Comparison of ENCODE assay signal across 24 cellular contexts in the genomic region with DNA sequence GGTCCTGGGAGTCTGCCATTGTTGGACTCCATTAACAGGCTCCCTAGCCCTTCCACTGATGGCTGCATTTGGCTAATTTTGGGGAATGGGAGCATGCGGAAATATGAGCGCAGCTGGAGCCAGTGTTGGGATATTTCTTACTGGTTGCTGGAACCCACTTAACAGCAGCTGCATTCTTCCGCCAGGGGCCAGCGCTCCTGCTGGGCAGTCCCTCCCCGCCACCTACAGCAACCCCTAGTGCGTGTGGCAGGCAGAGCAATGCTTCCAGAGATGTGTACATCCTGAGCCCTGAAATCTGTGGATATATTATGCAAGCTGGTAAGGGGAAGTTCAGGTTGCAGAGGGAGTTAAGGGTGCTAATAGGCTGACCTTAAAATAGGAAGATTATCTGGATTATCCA. TPM values are rescaled to one million over a fixed set of nuclear protein-coding genes. Genes with fewer than 3 reads are reported as not detected.
"Had no signal": no experiment of that assay in that cellular context is flagged by ENCODE, and none has a peak within 500 bp of the region (broad histone marks: within the 10 kb centered on the region; RNA-seq: fewer than 3 reads in every experiment).

No MANE protein-coding gene starts in this region.

- H3K4me3 Mint-ChIP-seq: activated naive CD8-positive, alpha-beta T cell treated with anti-CD3 and anti-CD28 coated beads, Interleukin-2, amount 10 ng/mL, durations not matched to agents 7 days and 5 days; activated T-helper 1 cell treated with anti-CD3 and anti-CD28 coated beads, Interleukin-12 subunit alpha, Interleukin-12 subunit beta, Interleukin-2, Interleukin-4 antibody, amounts not matched to agents 30 ng/mL and 10 ng/mL and 1 ng/mL, durations not matched to agents 14 hours and 24 hours and 36 hours; central memory CD8-positive, alpha-beta T cell; natural killer cell treated with Interleukin-12 subunit alpha and Interleukin-12 subunit beta and Interleukin-15 and Interleukin-18, amount 100 ng/mL, for 72 hours; stimulated activated effector memory CD8-positive, alpha-beta T cell treated with anti-CD3 and anti-CD28 coated beads, Interleukin-12 subunit alpha, Interleukin-12 subunit beta, amount 100 ng/mL, for 72 hours had no signal

- H3K36me3 ChIP-seq: brain microvascular endothelial cell, esophagus muscularis mucosa, prostate gland, spleen had no signal

- H3K9me3 Mint-ChIP-seq: activated naive CD8-positive, alpha-beta T cell treated with anti-CD3 and anti-CD28 coated beads, Interleukin-2, amount 10 ng/mL, durations not matched to agents 7 days and 5 days; activated T-helper 1 cell treated with anti-CD3 and anti-CD28 coated beads, Interleukin-12 subunit alpha, Interleukin-12 subunit beta, Interleukin-2, Interleukin-4 antibody, amounts not matched to agents 30 ng/mL and 10 ng/mL and 1 ng/mL, durations not matched to agents 14 hours and 24 hours and 36 hours; central memory CD8-positive, alpha-beta T cell; natural killer cell treated with Interleukin-12 subunit alpha and Interleukin-12 subunit beta and Interleukin-15 and Interleukin-18, amount 100 ng/mL, for 72 hours; stimulated activated effector memory CD8-positive, alpha-beta T cell treated with anti-CD3 and anti-CD28 coated beads, Interleukin-12 subunit alpha, Interleukin-12 subunit beta, amount 100 ng/mL, for 72 hours had no signal

- ATAC-seq: natural killer cell treated with Interleukin-12 subunit alpha and Interleukin-12 subunit beta and Interleukin-15 and Interleukin-18, amount 100 ng/mL, for 72 hours; sciatic nerve; stimulated activated effector memory CD8-positive, alpha-beta T cell treated with anti-CD3 and anti-CD28 coated beads, Interleukin-12 subunit alpha, Interleukin-12 subunit beta, amount 100 ng/mL, for 72 hours had no signal

- H3K27ac ChIP-seq: brain microvascular endothelial cell, coronary artery, esophagus muscularis mucosa, prostate gland, spleen had no signal

- H3K27me3 ChIP-seq: brain microvascular endothelial cell had no signal

- H3K27ac Mint-ChIP-seq: activated naive CD8-positive, alpha-beta T cell treated with anti-CD3 and anti-CD28 coated beads, Interleukin-2, amount 10 ng/mL, durations not matched to agents 7 days and 5 days; activated T-helper 1 cell treated with anti-CD3 and anti-CD28 coated beads, Interleukin-12 subunit alpha, Interleukin-12 subunit beta, Interleukin-2, Interleukin-4 antibody, amounts not matched to agents 30 ng/mL and 10 ng/mL and 1 ng/mL, durations not matched to agents 14 hours and 24 hours and 36 hours; natural killer cell treated with Interleukin-12 subunit alpha and Interleukin-12 subunit beta and Interleukin-15 and Interleukin-18, amount 100 ng/mL, for 72 hours; stimulated activated effector memory CD8-positive, alpha-beta T cell treated with anti-CD3 and anti-CD28 coated beads, Interleukin-12 subunit alpha, Interleukin-12 subunit beta, amount 100 ng/mL, for 72 hours had no signal

- H3K4me1 Mint-ChIP-seq: activated naive CD8-positive, alpha-beta T cell treated with anti-CD3 and anti-CD28 coated beads, Interleukin-2, amount 10 ng/mL, durations not matched to agents 7 days and 5 days; central memory CD8-positive, alpha-beta T cell; stimulated activated effector memory CD8-positive, alpha-beta T cell treated with anti-CD3 and anti-CD28 coated beads, Interleukin-12 subunit alpha, Interleukin-12 subunit beta, amount 100 ng/mL, for 72 hours had no signal

- DNase-seq: activated CD4-positive, alpha-beta T cell treated with anti-CD3 and anti-CD28 coated beads, Interleukin-2, amount 50 U/mL, for 1 hour; activated naive CD4-positive, alpha-beta T cell; activated naive CD8-positive, alpha-beta T cell treated with anti-CD3 and anti-CD28 coated beads, Interleukin-2, amount 10 ng/mL, durations not matched to agents 7 days and 5 days; anterior cingulate cortex; brain microvascular endothelial cell; hippocampal formation; kidney glomerular epithelial cell; mesenchymal stem cell; spleen; T-helper 2 cell had no signal

- H3K4me3 ChIP-seq: coronary artery, esophagus muscularis mucosa, prostate gland, spleen had no signal

- H3K9me3 ChIP-seq: esophagus muscularis mucosa, prostate gland, spleen had no signal

- H3K4me1 ChIP-seq: esophagus muscularis mucosa, prostate gland, spleen had no signal

- H3K36me3 Mint-ChIP-seq: activated naive CD8-positive, alpha-beta T cell treated with anti-CD3 and anti-CD28 coated beads, Interleukin-2, amount 10 ng/mL, durations not matched to agents 7 days and 5 days; natural killer cell treated with Interleukin-12 subunit alpha and Interleukin-12 subunit beta and Interleukin-15 and Interleukin-18, amount 100 ng/mL, for 72 hours; stimulated activated effector memory CD8-positive, alpha-beta T cell treated with anti-CD3 and anti-CD28 coated beads, Interleukin-12 subunit alpha, Interleukin-12 subunit beta, amount 100 ng/mL, for 72 hours had no signal

RNA-seq across cellular contexts. Expression of a gene that starts 16.4 kb away (rescaled TPM):
- total RNA-seq: activated CD8-positive, alpha-beta memory T cell treated with anti-CD3 and anti-CD28 coated beads for 36 hours; activated naive CD8-positive, alpha-beta T cell treated with anti-CD3 and anti-CD28 coated beads, Interleukin-2, amount 10 ng/mL, durations not matched to agents 7 days and 5 days; activated T-helper 1 cell treated with anti-CD3 and anti-CD28 coated beads, Interleukin-12 subunit alpha, Interleukin-12 subunit beta, Interleukin-2, Interleukin-4 antibody, amounts not matched to agents 30 ng/mL and 10 ng/mL and 1 ng/mL, durations not matched to agents 14 hours and 24 hours and 36 hours; esophagus muscularis mucosa; glomerular endothelial cell; liver; natural killer cell treated with Interleukin-12 subunit alpha and Interleukin-12 subunit beta and Interleukin-15 and Interleukin-18, amount 100 ng/mL, for 72 hours; omental fat pad; sciatic nerve; spleen; urinary bladder had no signal
- polyA plus RNA-seq: liver, spleen, thymus, urinary bladder had no signal

RNA-seq across cellular contexts. Expression of a gene that starts 54.7 kb away (rescaled TPM):
- total RNA-seq: activated CD8-positive, alpha-beta memory T cell treated with anti-CD3 and anti-CD28 coated beads for 36 hours; activated naive CD8-positive, alpha-beta T cell treated with anti-CD3 and anti-CD28 coated beads, Interleukin-2, amount 10 ng/mL, durations not matched to agents 7 days and 5 days; activated T-helper 1 cell treated with anti-CD3 and anti-CD28 coated beads, Interleukin-12 subunit alpha, Interleukin-12 subunit beta, Interleukin-2, Interleukin-4 antibody, amounts not matched to agents 30 ng/mL and 10 ng/mL and 1 ng/mL, durations not matched to agents 14 hours and 24 hours and 36 hours; esophagus muscularis mucosa; glomerular endothelial cell; liver; natural killer cell treated with Interleukin-12 subunit alpha and Interleukin-12 subunit beta and Interleukin-15 and Interleukin-18, amount 100 ng/mL, for 72 hours; omental fat pad; prostate gland; sciatic nerve; spleen; urinary bladder had no signal
- polyA plus RNA-seq: liver, spleen, urinary bladder had no signal
